9 cellular contexts compared by ENCODE assay signal in the genomic region with DNA sequence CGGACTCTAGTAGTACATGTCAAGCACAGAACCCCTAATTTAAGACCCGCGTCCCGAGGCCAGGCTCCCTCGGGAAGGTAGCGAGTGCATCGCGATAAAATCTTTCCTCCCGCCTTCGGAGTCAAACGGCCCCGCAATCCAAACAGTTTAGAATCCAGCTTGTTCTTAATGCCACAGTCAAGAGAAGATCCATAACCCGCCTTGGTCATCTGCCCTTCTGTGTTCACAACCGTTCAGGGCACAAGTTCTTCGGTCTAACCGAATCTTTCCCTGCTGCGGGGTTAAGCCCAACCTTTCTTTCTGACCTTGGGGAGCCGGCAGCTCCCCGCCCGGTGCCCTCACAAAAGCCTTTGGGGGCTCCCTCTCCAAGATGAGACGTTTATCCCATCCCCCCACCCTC. TPM values are rescaled to one million over a fixed set of nuclear protein-coding genes. Genes with fewer than 3 reads are reported as not detected.
A peak's percentile ranks its signal among the peaks of the same experiment; 100 is the strongest.
DNase-seq lines count a peak whose midpoint lies in the region; ATAC-seq, FAIRE-seq and TF ChIP-seq lines count a peak whose summit lies in the region.
"Had no signal": no experiment of that assay in that cellular context is flagged by ENCODE, and none has a peak within 500 bp of the region (broad histone marks: within the 10 kb centered on the region; RNA-seq: fewer than 3 reads in every experiment).

No MANE protein-coding gene starts in this region.

- DNase-seq in Daoy (ENCODE audit: low read depth) = peak; percentile 22
- peak; percentile 28 to 52 for DNase-seq in Kasumi-1 (lab: John Stamatoyannopoulos, UW)
- peak; percentile 41 for DNase-seq in astrocyte of the hippocampus (ENCODE audit: low read depth, low spot score)
- no peak for DNase-seq in keratinocyte (ENCODE audit: low read depth, low spot score)
- no peak for DNase-seq in AML-193 (lab: John Stamatoyannopoulos, UW)

- no peak for TF ChIP-seq CTCF in keratinocyte (optimal IDR thresholded peaks at IDR 0.05 in 1 of 3, IDR thresholded peaks at IDR 0.05 in 1 of 3, conservative IDR thresholded peaks at IDR 0.05 in 1 of 3; ENCODE audit: extremely low read depth in 1 of 3, insufficient read depth in 2 of 3, low read length in 3 of 3)

- peak overlapping the region; percentile 81 to 99 (median 98) for H3K4me3 ChIP-seq in keratinocyte (ENCODE audit: control insufficient read depth in 2 of 3, extremely low read depth in 1 of 3, insufficient read depth in 2 of 3, low read depth in 1 of 3, low read length in 3 of 3)
- H3K4me3 ChIP-seq in stomach smooth muscle (ENCODE audit: low read length in 2 of 2) = peak overlapping the region; percentile 73 to 90

- peak overlapping the region; percentile 83 for H2AFZ ChIP-seq in keratinocyte (ENCODE audit: control insufficient read depth, low read length)

- peak overlapping the region; percentile 86 for H3K9ac ChIP-seq in keratinocyte (ENCODE audit: control insufficient read depth, extremely low read depth, insufficient read depth, low read length)
- peak overlapping the region; percentile 66 to 85 for H3K9ac ChIP-seq in stomach smooth muscle (ENCODE audit: low read length in 2 of 2)

- peaks cover 55% of the 10 kb centered on the region for H3K79me2 ChIP-seq in keratinocyte (ENCODE audit: control insufficient read depth, insufficient read depth, low read length)

- peaks cover 3% of the 10 kb centered on the region for H3K9me1 ChIP-seq in keratinocyte (ENCODE audit: control insufficient read depth, extremely low read depth, insufficient read depth, low read length)

- ATAC-seq in HG02759 (IDR thresholded peaks at IDR 0.05; ENCODE audit: unreplicated experiment) (no peak), GM19397 (IDR thresholded peaks at IDR 0.05; ENCODE audit: unreplicated experiment) (no peak)

- no peaks in the 10 kb centered on the region for H4K20me1 ChIP-seq in keratinocyte (ENCODE audit: control insufficient read depth, extremely low read depth, insufficient read depth, low read length)

- H3K9me3 ChIP-seq in keratinocyte (ENCODE audit: control insufficient read depth, low read depth, low read length) = no peaks in the 10 kb centered on the region
- H3K9me3 ChIP-seq in stomach smooth muscle (ENCODE audit: control insufficient read depth in 2 of 2, low read length in 2 of 2) = no peaks in the 10 kb centered on the region

- H3K4me2 ChIP-seq in keratinocyte (ENCODE audit: control insufficient read depth, extremely low read depth, insufficient read depth, low read depth, low read length) = peak overlapping the region; percentile 93

- H3K36me3 ChIP-seq in keratinocyte (ENCODE audit: control insufficient read depth in 2 of 2, extremely low read depth in 1 of 2, insufficient read depth in 2 of 2, low read length in 2 of 2) (peaks cover 2 to 7% of the 10 kb centered on the region in 2 experiments), stomach smooth muscle (ENCODE audit: control insufficient read depth in 2 of 2, insufficient read depth in 2 of 2, low read length in 2 of 2) (no peaks in the 10 kb centered on the region)

- FAIRE-seq in keratinocyte (lab: Jason Lieb, UNC) = no peak

- H3K27me3 ChIP-seq in keratinocyte (ENCODE audit: control insufficient read depth, extremely low read depth, insufficient read depth, low read length) (no peaks in the 10 kb centered on the region), stomach smooth muscle (ENCODE audit: control insufficient read depth in 1 of 2, insufficient read depth in 2 of 2, low read length in 2 of 2) (no peaks in the 10 kb centered on the region)

- peaks cover 40% of the 10 kb centered on the region for H3K4me1 ChIP-seq in keratinocyte (ENCODE audit: control insufficient read depth, extremely low read depth, insufficient read depth, low read length)
- H3K4me1 ChIP-seq in stomach smooth muscle (ENCODE audit: control insufficient read depth, insufficient read depth, low read length) = peaks cover 17% of the 10 kb centered on the region

- dilution Hi-C loops in keratinocyte (cut with MboI; ENCODE audit: extremely low pct_ligation_motif_present, low sequenced_read_pairs) = no loop called here

- H3K27ac ChIP-seq in keratinocyte (ENCODE audit: control insufficient read depth, insufficient read depth, low read length) (peak overlapping the region; percentile 86), stomach smooth muscle (ENCODE audit: low read length) (no peak overlapping the region)

RNA-seq across cellular contexts. Expression of gene CPSF4L, which starts 30.3 kb away (rescaled TPM):
- total RNA-seq in Daoy (2014; rRNA removed; shearing (Covaris generic)) = not detected in 2 replicates
- polyA plus RNA-seq in keratinocyte = not detected in 3 replicates
- polyA plus RNA-seq in keratinocyte (2011; ENCODE audit: low read depth) = not detected
- polyA plus RNA-seq in keratinocyte (2011; cell fraction: cytosol; rRNA removed) = not detected in 2 replicates
- polyA plus RNA-seq in keratinocyte (2011; cell fraction: nucleus; rRNA removed) = not detected in 2 replicates
- polyA plus RNA-seq in keratinocyte (2012; ENCODE audit: low replicate concordance) = not detected in 2 replicates
- polyA minus RNA-seq in keratinocyte = not detected in 3 replicates
- polyA minus RNA-seq in keratinocyte (2011; cell fraction: cytosol; rRNA and poly(A)+ RNA removed) = not detected
- not detected in 2 replicates for polyA minus RNA-seq in keratinocyte (2011; cell fraction: nucleus; rRNA and poly(A)+ RNA removed)
- total RNA-seq: subcutaneous adipose tissue had no signal

RNA-seq across cellular contexts. Expression of gene COG1, which starts 38.5 kb away (rescaled TPM):
- total RNA-seq in Daoy (2014; rRNA removed; shearing (Covaris generic)) = 13.5 and 15.9 TPM in 2 replicates
- 16.4 to 18.4 TPM (median 16.7 TPM) in 3 replicates for polyA plus RNA-seq in keratinocyte
- 13.1 TPM for polyA plus RNA-seq in keratinocyte (2011; ENCODE audit: low read depth)
- 10.6 and 10.7 TPM in 2 replicates for polyA plus RNA-seq in keratinocyte (2011; cell fraction: cytosol; rRNA removed)
- 33.8 and 38.4 TPM in 2 replicates for polyA plus RNA-seq in keratinocyte (2011; cell fraction: nucleus; rRNA removed)
- polyA plus RNA-seq in keratinocyte (2012; ENCODE audit: low replicate concordance) = 18.5 and 26.9 TPM in 2 replicates
- 22.2 to 30.7 TPM (median 30.0 TPM) in 3 replicates for polyA minus RNA-seq in keratinocyte
- 11.7 TPM for polyA minus RNA-seq in keratinocyte (2011; cell fraction: cytosol; rRNA and poly(A)+ RNA removed)
- 22.8 and 23.1 TPM in 2 replicates for polyA minus RNA-seq in keratinocyte (2011; cell fraction: nucleus; rRNA and poly(A)+ RNA removed)

Comparison
In these comparisons a context has a peak if more than half of its experiments do, and no peak if none do; other contexts are left out.
1. DNase-seq: peak in Daoy (single experiment), Kasumi-1 (2 of 2) and astrocyte of the hippocampus (single experiment); none in keratinocyte (single experiment) and AML-193 (0 of 2).